Comparison of ENCODE assay signal across 14 cellular contexts in the genomic region with DNA sequence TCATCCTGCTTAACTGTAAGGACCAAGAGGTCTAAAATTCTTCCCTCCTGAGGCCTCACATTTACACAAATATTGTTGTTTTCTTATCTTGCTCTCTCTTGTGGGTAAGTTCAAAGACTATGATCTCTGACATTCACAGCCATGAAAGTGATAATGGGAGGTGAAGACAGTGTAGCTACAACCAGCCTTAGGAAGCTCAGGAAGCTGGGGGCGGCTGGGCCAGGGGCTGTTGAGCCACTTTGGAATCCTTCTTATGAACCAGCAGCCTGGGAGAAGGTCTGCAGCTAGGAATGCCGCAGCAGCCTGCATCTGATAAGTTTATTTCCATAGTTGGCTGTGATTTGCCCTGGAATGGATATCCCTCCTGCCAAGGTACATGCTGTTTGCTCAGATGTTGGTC.
DNase-seq lines count a peak whose midpoint lies in the region; ATAC-seq and TF ChIP-seq lines count a peak whose summit lies in the region.
"Had no signal": no experiment of that assay in that cellular context is flagged by ENCODE, and none has a peak within 500 bp of the region (broad histone marks: within the 10 kb centered on the region; RNA-seq: fewer than 3 reads in every experiment).

No MANE protein-coding gene starts in this region.

- DNase-seq in Calu3 (no peak), mesenchymal stem cell (no peak), KBM-7 (no peak)
- DNase-seq: DMS 273 treated with DMSO at 0.1 percent for 48 hours, T-helper 17 cell had no signal

- H3K9ac ChIP-seq in mesenchymal stem cell (ENCODE audit: low read length) = peak overlapping the region; percentile 1
- H3K9ac ChIP-seq: KMS-11 had no signal

- no peaks in the 10 kb centered on the region for H3K79me1 ChIP-seq in mesenchymal stem cell (replicated peaks; ENCODE audit: low read length, poor library complexity, severe bottlenecking)

- ATAC-seq in GM21737 (IDR thresholded peaks at IDR 0.05; ENCODE audit: unreplicated experiment) (no peak), GM21515 (IDR thresholded peaks at IDR 0.05; ENCODE audit: unreplicated experiment) (no peak)
- ATAC-seq: T-helper 17 cell had no signal

- H3K14ac ChIP-seq in mesenchymal stem cell (ENCODE audit: low read length in 2 of 2) = no peak overlapping the region

- H3K4ac ChIP-seq in mesenchymal stem cell (ENCODE audit: low read depth in 1 of 2, low read length in 2 of 2) = no peak overlapping the region

- H3K18ac ChIP-seq in mesenchymal stem cell (ENCODE audit: low read depth in 1 of 2, low read length in 2 of 2) = no peak overlapping the region

- H3K4me2 ChIP-seq in mesenchymal stem cell (ENCODE audit: low read length, poor library complexity, severe bottlenecking) = no peak overlapping the region
- H3K4me2 ChIP-seq: KMS-11 had no signal

- H3K27ac ChIP-seq in 22Rv1 (peak overlapping the region; percentile 47), VCaP (peak overlapping the region; percentile 20; the same call in 1 of the 2 replicates), mesenchymal stem cell (ENCODE audit: low read length, poor library complexity, severe bottlenecking) (no peak overlapping the region)
- H3K27ac ChIP-seq: KMS-11, RWPE1, SK-N-MC had no signal

- H3K4me3 ChIP-seq in mesenchymal stem cell (ENCODE audit: insufficient read depth in 1 of 2, low read depth in 1 of 2, low read length in 2 of 2) = no peak overlapping the region
- H3K4me3 ChIP-seq: SK-N-MC had no signal

- peaks cover 3% of the 10 kb centered on the region for H3K9me3 Mint-ChIP-seq in Calu3 (ENCODE audit: low read depth, unreplicated experiment)
- H3K9me3 Mint-ChIP-seq: H9 had no signal

- no peak overlapping the region for H3K4me3 Mint-ChIP-seq in Calu3 (ENCODE audit: low read depth, unreplicated experiment)
- H3K4me3 Mint-ChIP-seq: CD4-positive, CD25-positive, alpha-beta regulatory T cell; H9; T-helper 17 cell had no signal

- no peaks in the 10 kb centered on the region for H3K9me3 ChIP-seq in mesenchymal stem cell (ENCODE audit: control insufficient read depth, low read length)

- no TSS peak for BruUV-seq in Calu3 (replicated peaks; lab: Mats Ljungman, UMichigan)

- H4K8ac ChIP-seq in mesenchymal stem cell (ENCODE audit: low read length) = peak overlapping the region; percentile 49

- peaks cover 15% of the 10 kb centered on the region for H3K4me1 Mint-ChIP-seq in Calu3 (ENCODE audit: low read depth, unreplicated experiment)
- H3K4me1 Mint-ChIP-seq: CD4-positive, CD25-positive, alpha-beta regulatory T cell; T-helper 17 cell had no signal

- H2AFZ ChIP-seq in mesenchymal stem cell (ENCODE audit: low read depth, low read length) = no peak overlapping the region

- peaks cover 0 to 3% of the 10 kb centered on the region in 2 experiments for H3K27me3 ChIP-seq in mesenchymal stem cell (ENCODE audit: control insufficient read depth in 1 of 2, insufficient read depth in 1 of 2, low read length in 2 of 2)

- H3K27me3 Mint-ChIP-seq in Calu3 (ENCODE audit: unreplicated experiment) = no peaks in the 10 kb centered on the region
- H3K27me3 Mint-ChIP-seq: CD4-positive, CD25-positive, alpha-beta regulatory T cell; T-helper 17 cell had no signal

- in situ Hi-C loops in KBM-7 (cut with MboI; ENCODE audit: low pct_unique_long_range_greater_than_20kb, low sequenced_read_pairs) = no loop called here

- H2BK12ac ChIP-seq in mesenchymal stem cell (ENCODE audit: low read length in 2 of 2) = no peak overlapping the region

- H2BK5ac ChIP-seq in mesenchymal stem cell (ENCODE audit: low read depth, low read length, poor library complexity, severe bottlenecking) = no peak overlapping the region

- intact Hi-C loops in Calu3 (cut with micrococcal nuclease; ENCODE audit: unreplicated experiment) = loop anchor here (1.0 to 2.0 kb wide), 3 partner anchors 81 to 141 kb away; no protein-coding TSS in a partner anchor

- H3K36me3 ChIP-seq in mesenchymal stem cell (ENCODE audit: control insufficient read depth in 1 of 2, insufficient read depth in 2 of 2, low read depth in 1 of 2, low read length in 2 of 2) = no peaks in the 10 kb centered on the region

- H2BK120ac ChIP-seq in mesenchymal stem cell (ENCODE audit: low read depth, low read length) = no peak overlapping the region

- H2AK5ac ChIP-seq in mesenchymal stem cell (ENCODE audit: low read length, severe bottlenecking) = no peak overlapping the region

- no peaks in the 10 kb centered on the region for H3K36me3 Mint-ChIP-seq in Calu3 (ENCODE audit: insufficient read depth, unreplicated experiment)
- H3K36me3 Mint-ChIP-seq: CD4-positive, CD25-positive, alpha-beta regulatory T cell had no signal

- no peak overlapping the region for H4K91ac ChIP-seq in mesenchymal stem cell (ENCODE audit: low read length)

- no peak for TF ChIP-seq CTCF in 22Rv1 (IDR thresholded peaks at IDR 0.05)
- no peak for TF ChIP-seq CTCF in Calu3 (IDR thresholded peaks at IDR 0.05; ENCODE audit: unreplicated experiment)
- no peak for TF ChIP-seq CTCF in VCaP (conservative IDR thresholded peaks at IDR 0.05)

- H3K23ac ChIP-seq in mesenchymal stem cell (ENCODE audit: low read length in 2 of 2) = no peak overlapping the region

- peak overlapping the region; percentile 27 for H3K27ac Mint-ChIP-seq in Calu3 (ENCODE audit: unreplicated experiment)
- H3K27ac Mint-ChIP-seq: CD4-positive, CD25-positive, alpha-beta regulatory T cell; H9; T-helper 17 cell had no signal

- 20% methylated on average over 1 of the region's 2 CpGs for WGBS in mesenchymal stem cell

- H3K4me1 ChIP-seq in mesenchymal stem cell (ENCODE audit: control insufficient read depth, insufficient read depth, low read depth, low read length) = no peaks in the 10 kb centered on the region

- H2BK15ac ChIP-seq in mesenchymal stem cell (ENCODE audit: low read depth, poor library complexity, severe bottlenecking) = no peak overlapping the region

- CTCF ChIA-PET in Calu3 (lab: Charles Lee) = interaction anchor here (0.6 to 1.0 kb wide), 2 partner anchors 140 to 142 kb away, joined by 6 to 11 read pairs; no protein-coding TSS in a partner anchor
